ENCODE assay signal across 18 cellular contexts in the genomic region with DNA sequence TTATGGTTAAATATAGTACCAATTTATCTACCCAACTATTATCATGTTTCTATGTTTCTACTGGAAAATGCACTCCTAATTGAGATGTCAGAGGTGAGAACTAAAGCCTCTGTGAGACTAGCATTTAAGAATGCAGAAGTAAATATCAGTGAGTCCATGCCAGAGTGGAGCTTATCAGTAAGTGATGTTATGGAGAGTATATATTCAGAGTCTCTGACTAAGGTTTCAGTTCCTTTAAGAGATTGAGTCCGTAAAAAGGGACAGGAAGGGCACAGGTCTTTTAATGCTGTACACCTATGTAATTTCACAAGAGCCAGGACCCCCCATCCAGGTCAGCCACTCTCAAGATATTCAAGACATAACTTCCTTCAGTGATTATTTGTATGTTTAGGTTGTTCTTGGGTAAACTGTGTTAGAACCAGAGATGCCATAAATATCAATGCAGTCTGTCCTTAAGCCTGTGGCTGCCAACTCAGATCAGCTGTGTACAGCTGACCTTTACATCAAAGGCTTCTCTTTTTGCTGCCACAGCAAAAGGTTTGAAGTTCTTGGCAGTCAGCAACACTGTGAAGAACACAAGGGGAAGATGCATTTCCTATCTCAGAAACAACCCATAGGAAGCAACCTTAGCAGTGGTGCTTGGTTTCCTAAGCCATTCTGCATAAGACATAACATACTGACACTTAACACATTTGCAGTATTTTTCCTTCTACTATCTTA.
A peak's percentile ranks its signal among the peaks of the same experiment; 100 is the strongest.
DNase-seq lines count a peak whose midpoint lies in the region; ATAC-seq, FAIRE-seq and TF ChIP-seq lines count a peak whose summit lies in the region.
"Had no signal": no experiment of that assay in that cellular context is flagged by ENCODE, and none has a peak within 500 bp of the region (broad histone marks: within the 10 kb centered on the region; RNA-seq: fewer than 3 reads in every experiment).

No MANE protein-coding gene starts in this region.

- no peaks in the 10 kb centered on the region for H3K27me3 ChIP-seq in osteoblast (ENCODE audit: insufficient read depth, low read length)
- H3K27me3 ChIP-seq: ascending aorta had no signal

- H3K27me3 Mint-ChIP-seq in HFFc6 (ENCODE audit: insufficient read depth), result no peaks in the 10 kb centered on the region; the same call in 1 of the 2 replicates

- no peak overlapping the region for H3K4me3 Mint-ChIP-seq in HFFc6
- H3K4me3 Mint-ChIP-seq: endodermal cell had no signal

- peak; percentile 17 for FAIRE-seq in GM12892 (lab: Jason Lieb, UNC)

- no peak overlapping the region for H3K27ac ChIP-seq in osteoblast (ENCODE audit: low read depth, low read length)

- TF ChIP-seq CTCF in HFFc6 (IDR thresholded peaks at IDR 0.05), result no peak
- no peak for TF ChIP-seq CTCF in osteoblast (IDR thresholded peaks at IDR 0.05; ENCODE audit: extremely low read depth, low read depth, low read length)

- no peak for TF ChIP-seq POLR2A in GM12892 (IDR thresholded peaks at IDR 0.05; ENCODE audit: low read depth, low read length)

- DNase-seq in GM12892 (ENCODE audit: insufficient read length), result no peak
- DNase-seq in HFFc6, result no peak
- peak; percentile 72 for DNase-seq in RPMI8226
- peak; percentile 29 for DNase-seq in osteoblast (ENCODE audit: insufficient read length, low spot score, missing footprints)
- no peak for DNase-seq in activated gamma-delta T cell treated with Interleukin-2 at 50 U/mL for 16 hours
- no peak for DNase-seq in NCI-H187 treated with DMSO at 0.1 percent for 48 hours (lab: John Stamatoyannopoulos, UW)
- DNase-seq: activated CD4-positive, CD25-positive, alpha-beta regulatory T cell; activated CD8-positive, alpha-beta memory T cell treated with anti-CD3 and anti-CD28 coated beads, Interleukin-2, amount 50 U/mL, for 48 hours; activated naive CD4-positive, alpha-beta T cell; AML-193; endodermal cell; NCI-H2029; NCI-H510A; nucleus accumbens; SIG-M5 had no signal

- H4K20me1 ChIP-seq in osteoblast (ENCODE audit: insufficient read depth, low read length), result peaks cover 5% of the 10 kb centered on the region

- peaks cover 54% of the 10 kb centered on the region for H3K4me1 Mint-ChIP-seq in HFFc6 (ENCODE audit: low read depth)
- H3K4me1 Mint-ChIP-seq: endodermal cell had no signal

- no peak for ATAC-seq in GM19035 (IDR thresholded peaks at IDR 0.05; ENCODE audit: unreplicated experiment)
- no peak for ATAC-seq in activated CD4-positive, CD25-positive, alpha-beta regulatory T cell treated with anti-CD3 and anti-CD28 coated beads, Interleukin-2, amount 50 U/mL, for 24 hours

- H3K4me2 ChIP-seq in osteoblast (ENCODE audit: insufficient read depth, low read length), result no peak overlapping the region

- no peak overlapping the region for H3K4me3 ChIP-seq in osteoblast (ENCODE audit: insufficient read depth, low read length)

- H3K79me2 ChIP-seq in osteoblast (ENCODE audit: insufficient read depth, low read length), result peaks cover 82% of the 10 kb centered on the region

- no peaks in the 10 kb centered on the region for H3K36me3 Mint-ChIP-seq in HFFc6 (ENCODE audit: low read depth)

- H3K9me3 ChIP-seq in osteoblast (ENCODE audit: low read depth, low read length), result no peaks in the 10 kb centered on the region
- H3K9me3 ChIP-seq: ascending aorta had no signal

- peak overlapping the region; percentile 42 for H3K27ac Mint-ChIP-seq in HFFc6
- H3K27ac Mint-ChIP-seq: endodermal cell had no signal

- H2AFZ ChIP-seq in osteoblast (ENCODE audit: low read length), result no peak overlapping the region

- no peaks in the 10 kb centered on the region for H3K9me3 Mint-ChIP-seq in HFFc6
- H3K9me3 Mint-ChIP-seq: endodermal cell had no signal

- H3K4me1 ChIP-seq in osteoblast (ENCODE audit: insufficient read depth, low read length), result peaks cover 42% of the 10 kb centered on the region

- no peaks in the 10 kb centered on the region for H3K36me3 ChIP-seq in osteoblast (ENCODE audit: insufficient read depth, low read length)
- H3K36me3 ChIP-seq: ascending aorta had no signal

Comparison
In these comparisons a context has a peak if more than half of its experiments do, and no peak if none do; other contexts are left out.
1. DNase-seq: peak in RPMI8226 (single experiment) and osteoblast (single experiment); none in GM12892 (single experiment), HFFc6 (single experiment), activated gamma-delta T cell treated with Interleukin-2 at 50 U/mL for 16 hours (single experiment) and NCI-H187 treated with DMSO at 0.1 percent for 48 hours (single experiment).